Comparison of ENCODE assay signal across 1 cellular context in genomic region chr4:83074086-83074704, GRCh38.
TF ChIP-seq lines count a peak whose summit lies in the region.

No MANE protein-coding gene starts in this region.

TF ChIP-seq in GM12878, 131 proteins besides CTCF, POLR2A, EP300 and RAD21 (continued from another document):
- no peak for TF ChIP-seq ELK1 (IDR thresholded peaks at IDR 0.05; ENCODE audit: low read depth, low read length)
- no peak for TF ChIP-seq TCF3 (IDR thresholded peaks at IDR 0.05; ENCODE audit: borderline replicate concordance, insufficient read depth, low read depth, low read length)
- TF ChIP-seq ESRRA (IDR thresholded peaks at IDR 0.05; ENCODE audit: low read length): no peak
- 0 out of 2 replicates have a peak, but pooled peaks have one; percentile 52 for TF ChIP-seq YY1 (IDR thresholded peaks at IDR 0.05; ENCODE audit: low read depth, low read length)
- TF ChIP-seq MTA2 (IDR thresholded peaks at IDR 0.05; ENCODE audit: low read depth): no peak
- no peak for TF ChIP-seq REST (IDR thresholded peaks at IDR 0.05; ENCODE audit: low read depth, low read length)
- TF ChIP-seq BRCA1 (IDR thresholded peaks at IDR 0.05; ENCODE audit: low read depth, low read length): no peak
- TF ChIP-seq POLR2AphosphoS2 (IDR thresholded peaks at IDR 0.05; ENCODE audit: low read depth, low read length): no peak
- peak; percentile 71; the same call in 1 of the 2 replicates for TF ChIP-seq IRF4 (IDR thresholded peaks at IDR 0.05; ENCODE audit: low read depth, low read length)
- TF ChIP-seq HSF1 (IDR thresholded peaks at IDR 0.05; ENCODE audit: low read depth, low read length): no peak
- TF ChIP-seq SKIL (IDR thresholded peaks at IDR 0.05; ENCODE audit: low read depth, poor library complexity, severe bottlenecking): peak; percentile 51
- no peak for TF ChIP-seq NBN (IDR thresholded peaks at IDR 0.05)
- no peak for TF ChIP-seq ZBED1 (IDR thresholded peaks at IDR 0.05; ENCODE audit: borderline replicate concordance)
- TF ChIP-seq NKRF (conservative IDR thresholded peaks at IDR 0.05): no peak
- no peak for TF ChIP-seq E4F1 (IDR thresholded peaks at IDR 0.05; ENCODE audit: borderline replicate concordance, partially characterized antibody)
- TF ChIP-seq CBFB (IDR thresholded peaks at IDR 0.05; ENCODE audit: low read depth): peak; percentile 62; the same call in 1 of the 2 replicates
- TF ChIP-seq CBX5 (IDR thresholded peaks at IDR 0.05; ENCODE audit: low read depth): no peak
- TF ChIP-seq ATF2 (IDR thresholded peaks at IDR 0.05; ENCODE audit: low read length): peak; percentile 61; the same call in 1 of the 2 replicates
- peak; percentile 42 for TF ChIP-seq ATF7 (IDR thresholded peaks at IDR 0.05; ENCODE audit: low read depth)
- TF ChIP-seq RBBP5 (conservative IDR thresholded peaks at IDR 0.05): no peak
- no peak for TF ChIP-seq IRF3 (IDR thresholded peaks at IDR 0.05)
- TF ChIP-seq JUND (IDR thresholded peaks at IDR 0.05; ENCODE audit: low read depth, low read length): no peak
- no peak for TF ChIP-seq NR2C2 (IDR thresholded peaks at IDR 0.05; ENCODE audit: borderline replicate concordance, control insufficient read depth, insufficient read length, low read depth)
- TF ChIP-seq BCL3 (IDR thresholded peaks at IDR 0.05; ENCODE audit: borderline replicate concordance, insufficient read depth, low read depth, low read length, poor library complexity, severe bottlenecking): no peak
- no peak for TF ChIP-seq CHD4 (IDR thresholded peaks at IDR 0.05)
- TF ChIP-seq E2F4 (IDR thresholded peaks at IDR 0.05; ENCODE audit: low read depth, low read length): no peak
- TF ChIP-seq ZNF622 (IDR thresholded peaks at IDR 0.05): no peak
- TF ChIP-seq RCOR1 (conservative IDR thresholded peaks at IDR 0.05; ENCODE audit: low read depth, low read length): no peak
- TF ChIP-seq IRF5 (IDR thresholded peaks at IDR 0.05; ENCODE audit: borderline replicate concordance): no peak
- TF ChIP-seq ATF3 (IDR thresholded peaks at IDR 0.05; ENCODE audit: borderline replicate concordance, extremely low read depth, low read depth, low read length): no peak
- TF ChIP-seq SREBF1 (IDR thresholded peaks at IDR 0.05; ENCODE audit: low read length): no peak
- peak; percentile 95 for TF ChIP-seq RUNX3 (IDR thresholded peaks at IDR 0.05; ENCODE audit: low read length)
- TF ChIP-seq FOXM1 (IDR thresholded peaks at IDR 0.05; ENCODE audit: low read depth, low read length): 0 out of 2 replicates have a peak, but pooled peaks have one; percentile 27
- TF ChIP-seq ZNF207 (IDR thresholded peaks at IDR 0.05; ENCODE audit: borderline replicate concordance): no peak
- no peak for TF ChIP-seq SMAD1 (IDR thresholded peaks at IDR 0.05; ENCODE audit: low read depth, partially characterized antibody)
- no peak for TF ChIP-seq LARP7 (IDR thresholded peaks at IDR 0.05)
- no peak for TF ChIP-seq FOXK2 (IDR thresholded peaks at IDR 0.05)
- no peak for TF ChIP-seq ZSCAN29 (IDR thresholded peaks at IDR 0.05)
